In the genomic region with DNA sequence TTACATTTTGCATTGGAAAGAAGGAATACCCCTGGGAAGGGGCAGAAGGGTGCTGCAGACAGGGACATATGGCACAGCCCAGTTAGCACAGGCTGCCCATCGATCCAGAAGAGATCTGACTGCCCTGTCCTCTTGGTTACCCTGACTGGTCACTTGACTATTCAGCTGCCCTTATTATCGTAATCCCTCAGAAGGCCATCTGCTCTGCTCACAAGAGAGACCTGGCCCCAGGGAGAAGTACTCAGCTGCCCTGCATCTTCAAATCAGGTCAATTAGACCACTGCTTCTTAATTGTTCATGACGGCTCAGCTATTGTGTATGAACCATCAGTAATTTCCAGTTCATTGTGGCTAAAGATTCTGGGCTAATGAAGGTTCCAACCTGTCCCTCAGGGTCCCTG, we compare ENCODE assay signal across 21 cellular contexts.
DNase-seq lines count a peak whose midpoint lies in the region; ATAC-seq and FAIRE-seq lines count a peak whose summit lies in the region.
"Had no signal": no experiment of that assay in that cellular context is flagged by ENCODE, and none has a peak within 500 bp of the region (broad histone marks: within the 10 kb centered on the region; RNA-seq: fewer than 3 reads in every experiment).

No MANE protein-coding gene starts in this region.

- peak; percentile 5 for FAIRE-seq in islet of Langerhans (lab: Jason Lieb, UNC)

- peak; percentile 11 for DNase-seq in NCI-H748 (lab: John Stamatoyannopoulos, UW; ENCODE audit: unreplicated experiment)
- no peak for DNase-seq in NCI-H748 treated with DMSO at 0.1 percent for 48 hours (lab: John Stamatoyannopoulos, UW)
- DNase-seq in SK-N-DZ (ENCODE audit: low spot score) = peak; percentile 23
- DNase-seq in left cardiac atrium = no peak
- no peak for DNase-seq in cerebellar nuclear complex (lab: John Stamatoyannopoulos, UW)
- DNase-seq in DMS 273 treated with DMSO at 0.1 percent for 48 hours (lab: John Stamatoyannopoulos, UW) = no peak
- DNase-seq in activated CD4-positive, CD25-positive, alpha-beta regulatory T cell (lab: John Stamatoyannopoulos, UW) = no peak
- DNase-seq: AML-193; CD8-positive, alpha-beta T cell; GF-D8; IMR-90; NCI-H1092 treated with DMSO at 0.1 percent for 48 hours; NCI-H1694; NCI-H2081 treated with DMSO at 0.1 percent for 48 hours; NCI-H446 treated with DMSO at 0.1 percent for 48 hours; PC-3; SHP77; SW 1271 had no signal

- intact Hi-C loops in left cardiac atrium (cut with DNase I) = no loop called here

- ATAC-seq in left cardiac atrium = no peak
- ATAC-seq: CD8-positive, alpha-beta T cell; GM23338; HCT116; PC-3 had no signal

Comparison
In these comparisons a context has a peak if more than half of its experiments do, and no peak if none do; other contexts are left out.
1. DNase-seq: peak in NCI-H748 (single experiment) and SK-N-DZ (single experiment); none in NCI-H748 treated with DMSO at 0.1 percent for 48 hours (single experiment), left cardiac atrium (single experiment), cerebellar nuclear complex (0 of 2), DMS 273 treated with DMSO at 0.1 percent for 48 hours (single experiment) and activated CD4-positive, CD25-positive, alpha-beta regulatory T cell (0 of 4).